In the genomic region with DNA sequence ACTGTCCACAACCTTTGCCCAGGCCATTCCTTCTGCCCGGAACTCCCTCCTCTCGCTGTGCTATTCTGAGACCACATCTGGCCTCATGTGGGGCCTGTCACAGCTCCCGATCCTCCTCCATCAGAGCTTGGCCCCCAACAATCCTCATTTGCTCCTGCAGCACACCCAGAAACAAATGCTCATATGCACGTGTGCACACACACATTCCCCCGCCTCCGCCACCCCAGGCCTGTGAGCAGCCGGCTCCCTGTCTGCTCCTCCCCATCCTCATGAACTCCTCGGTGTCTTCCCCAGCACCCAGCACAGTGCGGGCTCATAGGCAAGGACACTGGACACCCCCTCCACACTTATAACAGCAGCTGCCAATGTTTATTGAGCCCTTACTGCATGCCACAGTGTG, we compare ENCODE assay signal across 1 cellular context.
TF ChIP-seq lines count a peak whose summit lies in the region.

No MANE protein-coding gene starts in this region.

TF ChIP-seq in H1, 55 proteins besides CTCF, POLR2A, EP300 and RAD21:
- TF ChIP-seq POU5F1 (IDR thresholded peaks at IDR 0.05; ENCODE audit: low read depth, low read length) (no peak), CHD2 (IDR thresholded peaks at IDR 0.05; ENCODE audit: low read length) (no peak), CREB1 (IDR thresholded peaks at IDR 0.05) (no peak), FOSL1 (IDR thresholded peaks at IDR 0.05; ENCODE audit: insufficient read depth, low read depth, low read length) (no peak), CBX8 (IDR thresholded peaks at IDR 0.05; ENCODE audit: borderline replicate concordance, low read depth, low read length) (no peak), GABPA (IDR thresholded peaks at IDR 0.05; ENCODE audit: borderline replicate concordance, insufficient read depth, low read length) (no peak), KDM1A (IDR thresholded peaks at IDR 0.05; ENCODE audit: borderline replicate concordance, low read length) (no peak), RNF2 (IDR thresholded peaks at IDR 0.05; ENCODE audit: borderline replicate concordance, low read depth, low read length, missing control alignments, poor library complexity, severe bottlenecking) (no peak), JUN (IDR thresholded peaks at IDR 0.05; ENCODE audit: low read depth, low read length) (no peak)
